Comparison of ENCODE assay signal across 23 cellular contexts in the genomic region with DNA sequence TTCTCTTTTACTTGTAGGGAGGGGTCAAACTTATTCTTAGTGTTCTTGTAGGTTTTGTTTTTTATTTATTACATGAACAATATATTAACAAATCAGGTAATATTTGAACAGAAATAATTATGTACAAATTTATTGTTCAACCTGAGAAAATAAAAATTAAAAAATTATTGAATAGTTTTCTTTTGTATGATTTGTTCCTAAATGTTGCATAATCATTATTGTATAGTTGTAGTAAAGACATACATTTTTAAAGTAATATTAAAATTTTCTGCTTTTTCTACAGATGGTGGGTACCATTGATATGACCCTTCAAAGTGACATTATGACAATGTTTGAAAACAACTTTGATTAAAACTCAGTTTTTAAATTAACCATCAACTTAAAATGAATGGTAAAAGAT. TPM values are rescaled to one million over a fixed set of nuclear protein-coding genes. Genes with fewer than 3 reads are reported as not detected.
"Had no signal": no experiment of that assay in that cellular context is flagged by ENCODE, and none has a peak within 500 bp of the region (broad histone marks: within the 10 kb centered on the region; RNA-seq: fewer than 3 reads in every experiment).

No MANE protein-coding gene starts in this region.

- DNase-seq: IMR-90, Kasumi-1, MM.1S, NCI-H1092 treated with DMSO at 0.1 percent for 48 hours, NCI-H1436, NCI-H187, NCI-H2029, NCI-H2081 treated with DMSO at 0.1 percent for 48 hours, NCI-H2171, NCI-H226, NCI-H446, NCI-H510A, NCI-H524 treated with DMSO at 0.1 percent for 48 hours, NCI-H69, NCI-H774, Right ventricle myocardium superior, RPMI8226, SIG-M5 had no signal

- ATAC-seq: HepG2 had no signal

- H3K4me1 ChIP-seq: SJSA1 had no signal

- H3K4me3 ChIP-seq: SJSA1, SK-N-MC had no signal

- H3K27ac ChIP-seq: KMS-11, SJSA1, SK-N-MC had no signal

- H3K36me3 ChIP-seq: SJSA1 had no signal

- H3K9me3 ChIP-seq: SJSA1 had no signal

- FAIRE-seq: HepG2, RCC 7860 had no signal

RNA-seq across cellular contexts. Expression of a gene that starts 15.9 kb away (rescaled TPM):
- total RNA-seq: HepG2, Right ventricle myocardium superior, SJSA1 had no signal
- polyA plus RNA-seq: HepG2 had no signal
